8 cellular contexts compared by ENCODE assay signal in genomic region chr22:37633082-37633692, GRCh38. TPM values are rescaled to one million over a fixed set of nuclear protein-coding genes. Genes with fewer than 3 reads are reported as not detected.
DNase-seq lines count a peak whose midpoint lies in the region; ATAC-seq, FAIRE-seq and TF ChIP-seq lines count a peak whose summit lies in the region.

No MANE protein-coding gene starts in this region.

- H2BK12ac ChIP-seq in trophoblast cell (ENCODE audit: low read length): no peak overlapping the region

- H3K4me1 Mint-ChIP-seq in chondrocyte (ENCODE audit: low read depth): peaks cover 28% of the 10 kb centered on the region

- peaks cover 5% of the 10 kb centered on the region for H3K79me1 ChIP-seq in trophoblast cell (ENCODE audit: low read length)

- H3K36me3 ChIP-seq in KMS-11 (ENCODE audit: insufficient read depth) (no peaks in the 10 kb centered on the region), trophoblast cell (ENCODE audit: control insufficient read depth in 1 of 2, insufficient read depth in 2 of 2, low read length in 2 of 2) (peaks cover 28 to 38% of the 10 kb centered on the region in 2 experiments)

- H2BK120ac ChIP-seq in trophoblast cell (ENCODE audit: insufficient read depth, low read length, poor library complexity): no peak overlapping the region

- H2BK5ac ChIP-seq in trophoblast cell (ENCODE audit: low read depth, low read length, poor library complexity): no peak overlapping the region

- H3K14ac ChIP-seq in trophoblast cell (ENCODE audit: low read length): no peak overlapping the region

- peak; percentile 40 for ATAC-seq in GM21576 (IDR thresholded peaks at IDR 0.05; ENCODE audit: unreplicated experiment)

- H3K4me3 ChIP-seq in KMS-11 (IDR thresholded peaks at IDR 0.05; ENCODE audit: insufficient read depth, low read depth, low read length) (no peak overlapping the region), trophoblast cell (ENCODE audit: low read depth, low read length) (no peak overlapping the region)

- H3K27me3 ChIP-seq in KMS-11 (ENCODE audit: insufficient read depth, low read depth): no peaks in the 10 kb centered on the region
- no peaks in the 10 kb centered on the region for H3K27me3 ChIP-seq in trophoblast cell (ENCODE audit: insufficient read depth, low read length)

- no peak overlapping the region for H3K23ac ChIP-seq in trophoblast cell (ENCODE audit: low read length)

- H4K8ac ChIP-seq in trophoblast cell (ENCODE audit: low read depth, low read length): no peak overlapping the region

- no peak overlapping the region for H2AK5ac ChIP-seq in trophoblast cell (ENCODE audit: low read length)

- no peaks in the 10 kb centered on the region for H3K9me3 Mint-ChIP-seq in chondrocyte (ENCODE audit: low read depth)

- H3K27ac ChIP-seq in KMS-11: peak overlapping the region; percentile 83
- peak overlapping the region; percentile 49 for H3K27ac ChIP-seq in trophoblast cell (ENCODE audit: low read depth, low read length)

- WGBS in trophoblast cell (ENCODE audit: extremely low coverage, insufficient coverage, insufficient read length): no CpG with 5 or more reads among the region's 13 CpGs

- no peaks in the 10 kb centered on the region for H3K36me3 Mint-ChIP-seq in chondrocyte (ENCODE audit: low read depth)

- H3K9me3 ChIP-seq in trophoblast cell (ENCODE audit: insufficient read depth, low read depth, low read length): peaks cover 2% of the 10 kb centered on the region

- H2AFZ ChIP-seq in KMS-11 (ENCODE audit: low read depth): no peak overlapping the region
- no peak overlapping the region for H2AFZ ChIP-seq in trophoblast cell (ENCODE audit: insufficient read depth, low read length, poor library complexity)

- H3K27ac Mint-ChIP-seq in chondrocyte (ENCODE audit: unreplicated experiment): peak overlapping the region; percentile 14

- H3K27me3 Mint-ChIP-seq in chondrocyte (ENCODE audit: low read depth): no peaks in the 10 kb centered on the region

- no peak overlapping the region for H3K4me3 Mint-ChIP-seq in chondrocyte (ENCODE audit: unreplicated experiment)

- FAIRE-seq in GM18507 (lab: Jason Lieb, UNC): peak; percentile 97

- H3K79me2 ChIP-seq in KMS-11 (ENCODE audit: insufficient read depth, low read depth): no peaks in the 10 kb centered on the region
- H3K79me2 ChIP-seq in trophoblast cell (ENCODE audit: control insufficient read depth, insufficient read depth, low read length, poor library complexity): no peaks in the 10 kb centered on the region

- H3K9ac ChIP-seq in KMS-11: peak overlapping the region; percentile 41; the same call in 1 of the 2 replicates
- H3K9ac ChIP-seq in trophoblast cell (ENCODE audit: low read length): no peak overlapping the region

- DNase-seq in GM18507 (ENCODE audit: extremely low spot score, insufficient read length, low read depth) (peak; percentile 81), chondrocyte (ENCODE audit: low spot score) (no peak), trophoblast cell (no peak), NCI-H1105 treated with DMSO at 0.1 percent for 48 hours (lab: John Stamatoyannopoulos, UW) (no peak), Ammon's horn (ENCODE audit: low spot score) (no peak), iPS-NIHi7 (ENCODE audit: extremely low spot score) (no peak)

- peaks cover 65% of the 10 kb centered on the region for H3K4me1 ChIP-seq in KMS-11 (ENCODE audit: low read depth, poor library complexity, severe bottlenecking)
- H3K4me1 ChIP-seq in trophoblast cell (ENCODE audit: control insufficient read depth in 1 of 2, insufficient read depth in 2 of 2, low read length in 2 of 2): peaks cover 17 to 21% of the 10 kb centered on the region in 2 experiments

- no peak overlapping the region for H3K4ac ChIP-seq in trophoblast cell (ENCODE audit: low read depth, low read length)

- peak overlapping the region; percentile 65 for H4K91ac ChIP-seq in trophoblast cell (ENCODE audit: low read depth, low read length)

- H3K18ac ChIP-seq in trophoblast cell (ENCODE audit: low read length): no peak overlapping the region

- H3K4me2 ChIP-seq in KMS-11 (peak overlapping the region; percentile 79), trophoblast cell (ENCODE audit: low read length) (no peak overlapping the region)

- TF ChIP-seq CTCF in KMS-11 (conservative IDR thresholded peaks at IDR 0.05; ENCODE audit: low read depth, low read length) (no peak), chondrocyte (IDR thresholded peaks at IDR 0.05) (no peak)

- H4K20me1 ChIP-seq in KMS-11 (ENCODE audit: insufficient read depth): no peaks in the 10 kb centered on the region

- no peak overlapping the region for H4K12ac ChIP-seq in trophoblast cell (ENCODE audit: low read depth, low read length)

RNA-seq across cellular contexts. Expression of gene SH3BP1, which starts 6.3 kb away (rescaled TPM):
- 1.6 to 2.7 TPM (median 2.4 TPM) in 3 replicates for total RNA-seq in chondrocyte
- polyA plus RNA-seq in trophoblast cell (2013): 34.1 and 35.7 TPM in 2 replicates

RNA-seq across cellular contexts. Expression of gene GGA1, which starts 24.6 kb away (rescaled TPM):
- total RNA-seq in chondrocyte: 32.0 to 35.9 TPM (median 34.8 TPM) in 3 replicates
- 31.8 and 32.0 TPM in 2 replicates for polyA plus RNA-seq in trophoblast cell (2013)

RNA-seq across cellular contexts. Expression of gene PDXP, which starts 25.3 kb away (rescaled TPM):
- total RNA-seq in chondrocyte: 14.8 to 17.2 TPM (median 15.2 TPM) in 3 replicates
- 5.5 and 5.8 TPM in 2 replicates for polyA plus RNA-seq in trophoblast cell (2013)

RNA-seq across cellular contexts. Expression of gene LGALS1, which starts 42.2 kb away (rescaled TPM):
- 1,066 to 2,807 TPM (median 2,760 TPM) in 3 replicates for total RNA-seq in chondrocyte
- 6.6 and 7.0 TPM in 2 replicates for polyA plus RNA-seq in trophoblast cell (2013)

RNA-seq across cellular contexts. Expression of gene NOL12, which starts 53.0 kb away (rescaled TPM):
- 12.1 to 18.7 TPM (median 12.8 TPM) in 3 replicates for total RNA-seq in chondrocyte
- 17.0 and 18.8 TPM in 2 replicates for polyA plus RNA-seq in trophoblast cell (2013)
